20 cellular contexts compared by ENCODE assay signal in genomic region chr1:91076834-91077233, GRCh38.
"Had no signal": no experiment of that assay in that cellular context is flagged by ENCODE, and none has a peak within 500 bp of the region (broad histone marks: within the 10 kb centered on the region; RNA-seq: fewer than 3 reads in every experiment).

No MANE protein-coding gene starts in this region.

- H3K9me3 ChIP-seq: SK-N-SH had no signal

- H3K9me2 ChIP-seq: SK-N-SH had no signal

- H3K27ac ChIP-seq: RWPE1 had no signal

- DNase-seq: IMR-90, NCI-H1092 treated with DMSO at 0.1 percent for 48 hours, NCI-H1436, NCI-H187, NCI-H2029, NCI-H2081 treated with DMSO at 0.1 percent for 48 hours, NCI-H2171, NCI-H226, NCI-H446, NCI-H510A, NCI-H524 treated with DMSO at 0.1 percent for 48 hours, NCI-H69, NCI-H774, PC-3, SHP77, SK-N-SH, T-helper 1 cell had no signal

- ATAC-seq: HepG2, Panc1, PC-3 had no signal

- H3K4me2 ChIP-seq: SK-N-SH had no signal
